Comparison of ENCODE assay signal across 1 cellular context in genomic region chr1:223710179-223711133, GRCh38.
TF ChIP-seq lines count a peak whose summit lies in the region.

No MANE protein-coding gene starts in this region.

TF ChIP-seq in HCT116, 20 proteins besides CTCF, POLR2A, EP300 and RAD21:
- no peak for TF ChIP-seq JUND (IDR thresholded peaks at IDR 0.05)
- TF ChIP-seq EZH2 (IDR thresholded peaks at IDR 0.05) = no peak
- no peak for TF ChIP-seq SIN3A (IDR thresholded peaks at IDR 0.05; ENCODE audit: low read depth)
- TF ChIP-seq YY1 (IDR thresholded peaks at IDR 0.05; ENCODE audit: extremely low read depth, insufficient replicate concordance, low read depth, low read length) = no peak
